In genomic region chr10:127976701-127977367, GRCh38 we compare ENCODE assay signal across 13 cellular contexts.
DNase-seq lines count a peak whose midpoint lies in the region; ATAC-seq and TF ChIP-seq lines count a peak whose summit lies in the region.
"Had no signal": no experiment of that assay in that cellular context is flagged by ENCODE, and none has a peak within 500 bp of the region (broad histone marks: within the 10 kb centered on the region; RNA-seq: fewer than 3 reads in every experiment).

No MANE protein-coding gene starts in this region.

- peak; percentile 27 for DNase-seq in A172 (ENCODE audit: low spot score)
- DNase-seq in WERI-Rb-1: no peak
- DNase-seq in fibroblast of mammary gland (ENCODE audit: low read depth): peak; percentile 26
- no peak for DNase-seq in psoas muscle
- no peak for DNase-seq in NCI-H146 treated with DMSO at 0.1 percent for 48 hours (lab: John Stamatoyannopoulos, UW; ENCODE audit: unreplicated experiment)
- no peak for DNase-seq in NCI-H82 (lab: John Stamatoyannopoulos, UW)
- no peak for DNase-seq in SW 1271 (lab: John Stamatoyannopoulos, UW)
- DNase-seq: effector CD4-positive, alpha-beta T cell; MM.1S; NCI-H226; T-helper 9 cell had no signal

- peak overlapping the region; percentile 5; the same call in 1 of the 2 replicates for H3K27ac ChIP-seq in WERI-Rb-1
- H3K27ac ChIP-seq in psoas muscle: no peak overlapping the region

- H3K27me3 ChIP-seq in WERI-Rb-1 (ENCODE audit: insufficient read depth, low read depth, severe bottlenecking) (no peaks in the 10 kb centered on the region), psoas muscle (ENCODE audit: insufficient read depth in 3 of 3, low read length in 2 of 3) (peaks cover 0 to 7% (median 4%) of the 10 kb centered on the region in 3 donors)

- H3K4me1 ChIP-seq in psoas muscle: no peaks in the 10 kb centered on the region

- H3K9me3 ChIP-seq in WERI-Rb-1 (ENCODE audit: severe bottlenecking) (peaks cover 11% of the 10 kb centered on the region), psoas muscle (peaks cover 8% of the 10 kb centered on the region)

- TF ChIP-seq CTCF in WERI-Rb-1 (IDR thresholded peaks at IDR 0.05; ENCODE audit: low read depth, low read length) (no peak), fibroblast of mammary gland (conservative IDR thresholded peaks at IDR 0.05; ENCODE audit: control insufficient read depth, insufficient read depth, low read depth, low read length) (no peak), psoas muscle (IDR thresholded peaks at IDR 0.05) (no peak)

- intact Hi-C loops in psoas muscle (cut with DNase I): no loop called here

- H3K4me3 ChIP-seq in WERI-Rb-1 (ENCODE audit: low read depth, low read length): no peak overlapping the region
- H3K4me3 ChIP-seq in fibroblast of mammary gland (ENCODE audit: control insufficient read depth, low read depth, low read length): no peak overlapping the region
- H3K4me3 ChIP-seq in psoas muscle: peak overlapping the region; percentile 31

- ATAC-seq in psoas muscle: peak in 1 of 4 donors; percentile 35
- no peak for ATAC-seq in GM21367 (IDR thresholded peaks at IDR 0.05; ENCODE audit: unreplicated experiment)
- ATAC-seq: Panc1 had no signal

- WGBS in psoas muscle, 3 donors: 18 to 28% (median 20%) methylated on average over 8 of the region's 8 CpGs

- H3K36me3 ChIP-seq in WERI-Rb-1: no peaks in the 10 kb centered on the region
- H3K36me3 ChIP-seq in psoas muscle (ENCODE audit: insufficient read depth in 1 of 2, low read depth in 1 of 2): no peaks in the 10 kb centered on the region

Comparison
In these comparisons a context has a peak if more than half of its experiments do, and no peak if none do; other contexts are left out.
1. DNase-seq: peak in A172 (single experiment) and fibroblast of mammary gland (single experiment); none in WERI-Rb-1 (single experiment), psoas muscle (0 of 2), NCI-H146 treated with DMSO at 0.1 percent for 48 hours (single experiment), NCI-H82 (single experiment) and SW 1271 (0 of 2).